12 cellular contexts compared by ENCODE assay signal in the genomic region with DNA sequence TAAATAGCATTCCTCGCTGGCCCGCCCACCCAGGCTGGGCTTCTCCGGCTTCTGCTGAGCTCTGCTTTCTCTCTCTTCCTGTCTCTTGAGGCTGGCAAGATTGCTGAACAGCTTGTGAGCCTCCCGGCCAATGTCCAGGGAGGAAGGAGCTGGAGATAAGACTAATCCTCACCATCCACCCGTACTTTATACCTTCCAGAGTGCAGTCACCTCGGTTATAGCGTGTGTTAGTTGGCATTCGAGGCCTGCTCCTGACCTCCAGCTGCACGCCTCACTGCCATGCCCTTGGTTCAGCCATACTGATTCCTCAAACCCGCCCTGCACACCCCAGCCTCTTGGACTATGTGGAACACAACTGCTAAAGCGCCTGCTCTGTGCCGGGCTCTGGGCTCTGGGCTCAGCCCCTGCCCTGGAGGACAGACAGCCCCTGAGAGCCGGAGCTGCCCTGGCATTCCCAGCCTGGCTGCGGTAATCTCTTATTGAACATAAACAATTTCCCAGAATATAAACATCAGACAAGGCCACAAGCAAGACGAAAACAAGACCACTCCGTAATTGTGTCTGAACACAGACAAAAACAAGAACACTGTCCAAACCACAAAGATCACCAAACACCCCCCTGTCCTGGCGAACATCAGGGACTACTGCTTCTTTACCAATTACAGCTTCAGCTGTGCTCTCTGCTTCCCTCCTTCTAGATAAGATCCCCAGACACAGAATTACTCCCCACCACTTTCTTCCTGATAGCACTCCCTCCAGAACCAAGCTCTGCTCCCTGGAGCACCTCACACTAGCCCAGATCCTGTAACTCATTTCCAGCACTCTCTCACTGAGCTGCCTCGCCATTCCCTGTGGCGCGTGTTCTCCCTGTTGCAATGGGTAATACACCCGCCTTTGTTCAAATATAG. TPM values are rescaled to one million over a fixed set of nuclear protein-coding genes. Genes with fewer than 3 reads are reported as not detected.
A peak's percentile ranks its signal among the peaks of the same experiment; 100 is the strongest.
DNase-seq lines count a peak whose midpoint lies in the region; TF ChIP-seq lines count a peak whose summit lies in the region.
"Had no signal": no experiment of that assay in that cellular context is flagged by ENCODE, and none has a peak within 500 bp of the region (broad histone marks: within the 10 kb centered on the region; RNA-seq: fewer than 3 reads in every experiment).

No MANE protein-coding gene starts in this region.

- TF ChIP-seq POLR2A in sigmoid colon (IDR thresholded peaks at IDR 0.05), result no peak

- whole genome bisulfite sequencing in sigmoid colon, 2 donors, result 70 to 71% methylated on average over 21 of the region's 21 CpGs

- H3K27me3 Mint-ChIP-seq in brain, result peaks cover 6% of the 10 kb centered on the region

- H3K4me3 ChIP-seq in sigmoid colon, result no peak overlapping the region

- H3K4me3 Mint-ChIP-seq in brain, result peak overlapping the region in 2 of 5 experiments; percentile 10 to 23
- H3K4me3 Mint-ChIP-seq: CD4-positive, alpha-beta memory T cell; IgD-negative memory B cell had no signal

- no peak for TF ChIP-seq CTCF in brain (conservative IDR thresholded peaks at IDR 0.05)
- TF ChIP-seq CTCF in sigmoid colon (IDR thresholded peaks at IDR 0.05), result no peak

- peak; percentile 24 for DNase-seq in M059J (ENCODE audit: low read depth)
- DNase-seq in iris pigment epithelial cell (ENCODE audit: low read depth), result peak; percentile 85
- peak; percentile 80 for DNase-seq in sigmoid colon
- no peak for DNase-seq in ecto neural progenitor cell (ENCODE audit: low spot score)
- DNase-seq in cortex of kidney (lab: John Stamatoyannopoulos, UW), result no peak
- no peak for DNase-seq in COR-L47 (lab: John Stamatoyannopoulos, UW)
- DNase-seq in epidermal melanocyte (ENCODE audit: insufficient read length, low spot score), result no peak
- DNase-seq: CD4-positive, alpha-beta memory T cell; effector memory CD4-positive, alpha-beta T cell; SHP77 had no signal

- TF ChIP-seq EP300 in sigmoid colon (IDR thresholded peaks at IDR 0.05), result no peak

- no peaks in the 10 kb centered on the region for H3K27me3 ChIP-seq in sigmoid colon

- peaks cover under 1 to 9% (median 4%) of the 10 kb centered on the region in 5 experiments for H3K9me3 Mint-ChIP-seq in brain
- H3K9me3 Mint-ChIP-seq: CD4-positive, alpha-beta memory T cell; IgD-negative memory B cell had no signal

- H3K4me1 ChIP-seq in sigmoid colon, result peaks cover 0 to 79% (median 57%) of the 10 kb centered on the region in 4 donors

- H3K9me3 ChIP-seq in sigmoid colon, result no peaks in the 10 kb centered on the region

- peaks cover 61% of the 10 kb centered on the region for H3K4me1 Mint-ChIP-seq in brain
- H3K4me1 Mint-ChIP-seq: CD4-positive, alpha-beta memory T cell; IgD-negative memory B cell had no signal

- intact Hi-C loops in sigmoid colon (cut with DNase I), result loop anchor here (2.0 to 5.0 kb wide), 4 partner anchors 52 to 183 kb away; no protein-coding TSS in a partner anchor

- H3K36me3 Mint-ChIP-seq in brain, result no peaks in the 10 kb centered on the region
- H3K36me3 Mint-ChIP-seq: CD4-positive, alpha-beta memory T cell; IgD-negative memory B cell had no signal

- no peaks in the 10 kb centered on the region for H3K36me3 ChIP-seq in sigmoid colon

- H3K27ac Mint-ChIP-seq in brain, result peak overlapping the region in 4 of 5 experiments; percentile 7 to 58 (median 44)
- H3K27ac Mint-ChIP-seq: CD4-positive, alpha-beta memory T cell; IgD-negative memory B cell had no signal

- peak overlapping the region in 3 of 4 donors; percentile 80 to 87 (median 86) for H3K27ac ChIP-seq in sigmoid colon

RNA-seq across cellular contexts. Expression of gene TLE3, which starts 57.0 kb away (rescaled TPM):
- 6.4 and 15.6 TPM in 2 replicates for total RNA-seq in M059J (2014; rRNA removed; shearing (Covaris generic))
- polyA plus RNA-seq in brain (ENCODE audit: insufficient read depth, low read depth, low replicate concordance), result 15.7 TPM
- 10 to 100 TPM; 49.5 to 82.0 (median 58.8) TPM for total RNA-seq in sigmoid colon
- 10 to 100 TPM; 16.8 to 39.3 (median 21.0) TPM for polyA plus RNA-seq in sigmoid colon

Comparison
In these comparisons a context has a peak if more than half of its experiments do, and no peak if none do; other contexts are left out.
1. DNase-seq: peak in M059J (single experiment), iris pigment epithelial cell (single experiment) and sigmoid colon (single experiment); none in ecto neural progenitor cell (single experiment), cortex of kidney (single experiment), COR-L47 (single experiment) and epidermal melanocyte (single experiment).